In genomic region chr16:28511031-28511430, GRCh38 we compare ENCODE assay signal across 23 cellular contexts. TPM values are rescaled to one million over a fixed set of nuclear protein-coding genes. Genes with fewer than 3 reads are reported as not detected.
"Had no signal": no experiment of that assay in that cellular context is flagged by ENCODE, and none has a peak within 500 bp of the region (broad histone marks: within the 10 kb centered on the region; RNA-seq: fewer than 3 reads in every experiment).

No MANE protein-coding gene starts in this region.

- H3K9me3 ChIP-seq: MG63 had no signal

- H3K36me3 Mint-ChIP-seq: activated CD8-positive, alpha-beta memory T cell treated with anti-CD3 and anti-CD28 coated beads, Interleukin-2, amount 10 ng/mL, durations not matched to agents 7 days and 5 days; activated naive CD4-positive, alpha-beta T cell treated with anti-CD3 and anti-CD28 coated beads, Interleukin-2, amount 10 ng/mL, durations not matched to agents 7 days and 5 days; activated naive CD8-positive, alpha-beta T cell treated with anti-CD3 and anti-CD28 coated beads for 36 hours had no signal

- DNase-seq: activated B cell treated with CpG ODN at 0.5 μM for 24 hours; activated CD4-positive, alpha-beta T cell treated with anti-CD3 and anti-CD28 coated beads for 1 hour; activated CD4-positive, alpha-beta T cell treated with anti-CD3 and anti-CD28 coated beads, Interleukin-2, amount 10 ng/mL, durations not matched to agents 24 days and 14 days; activated CD4-positive, alpha-beta T cell treated with anti-CD3 and anti-CD28 coated beads, Interleukin-2, amount 50 U/mL, for 48 hours; activated CD8-positive, alpha-beta memory T cell treated with anti-CD3 and anti-CD28 coated beads, Interleukin-2, amount 10 ng/mL, durations not matched to agents 7 days and 5 days; activated gamma-delta T cell treated with Interleukin-2 at 50 U/mL for 16 hours; activated naive CD4-positive, alpha-beta T cell treated with anti-CD3 and anti-CD28 coated beads, Interleukin-2, amount 10 ng/mL, durations not matched to agents 7 days and 5 days; activated naive CD8-positive, alpha-beta T cell treated with anti-CD3 and anti-CD28 coated beads for 36 hours; activated T-cell treated with anti-CD3 and anti-CD28 coated beads, Interleukin-2, amount 50 U/mL, for 48 hours; caudate nucleus; MG63; NCI-H1092 treated with DMSO at 0.1 percent for 48 hours; NCI-H1436; NCI-H187; NCI-H2081; NCI-H510A treated with DMSO at 0.1 percent for 48 hours; NCI-H69; SHP77 treated with DMSO at 0.1 percent for 48 hours; T-helper 9 cell had no signal

- H3K27ac Mint-ChIP-seq: activated B cell treated with CpG ODN at 0.5 μM for 24 hours; activated CD4-positive, alpha-beta T cell treated with anti-CD3 and anti-CD28 coated beads, Interleukin-2, amount 10 ng/mL, durations not matched to agents 24 days and 14 days; activated CD8-positive, alpha-beta memory T cell treated with anti-CD3 and anti-CD28 coated beads, Interleukin-2, amount 10 ng/mL, durations not matched to agents 7 days and 5 days; activated naive CD4-positive, alpha-beta T cell treated with anti-CD3 and anti-CD28 coated beads, Interleukin-2, amount 10 ng/mL, durations not matched to agents 7 days and 5 days; activated naive CD8-positive, alpha-beta T cell treated with anti-CD3 and anti-CD28 coated beads for 36 hours; activated T-helper 2 cell treated with anti-CD3 and anti-CD28 coated beads, Interferon-gamma antibody, Interleukin-2, Interleukin-4, amounts not matched to agents 10 μg/mL and 5 μg/mL and 100 μg/mL, durations not matched to agents 14 hours and 24 hours and 36 hours had no signal

- H3K4me3 Mint-ChIP-seq: activated B cell treated with CpG ODN at 0.5 μM for 24 hours; activated CD4-positive, alpha-beta T cell treated with anti-CD3 and anti-CD28 coated beads, Interleukin-2, amount 10 ng/mL, durations not matched to agents 24 days and 14 days; activated CD8-positive, alpha-beta memory T cell treated with anti-CD3 and anti-CD28 coated beads, Interleukin-2, amount 10 ng/mL, durations not matched to agents 7 days and 5 days; activated naive CD4-positive, alpha-beta T cell treated with anti-CD3 and anti-CD28 coated beads, Interleukin-2, amount 10 ng/mL, durations not matched to agents 7 days and 5 days; activated naive CD8-positive, alpha-beta T cell treated with anti-CD3 and anti-CD28 coated beads for 36 hours; T-helper 1 cell treated with Interleukin-12 subunit alpha and Interleukin-12 subunit beta and Interleukin-4 antibody, amounts not matched to agents 30 μg/mL and 1 μg/mL, for 36 hours had no signal

- H3K27me3 ChIP-seq: MG63 had no signal

- H3K27me3 Mint-ChIP-seq: activated B cell treated with CpG ODN at 0.5 μM for 24 hours; activated CD8-positive, alpha-beta memory T cell treated with anti-CD3 and anti-CD28 coated beads, Interleukin-2, amount 10 ng/mL, durations not matched to agents 7 days and 5 days; activated naive CD8-positive, alpha-beta T cell treated with anti-CD3 and anti-CD28 coated beads for 36 hours had no signal

- H3K36me3 ChIP-seq: MG63 had no signal

- ATAC-seq: activated CD8-positive, alpha-beta memory T cell treated with anti-CD3 and anti-CD28 coated beads, Interleukin-2, amount 10 ng/mL, durations not matched to agents 7 days and 5 days had no signal

- H3K9me3 Mint-ChIP-seq: activated B cell treated with CpG ODN at 0.5 μM for 24 hours; activated CD4-positive, alpha-beta T cell treated with anti-CD3 and anti-CD28 coated beads, Interleukin-2, amount 10 ng/mL, durations not matched to agents 24 days and 14 days; activated naive CD4-positive, alpha-beta T cell treated with anti-CD3 and anti-CD28 coated beads, Interleukin-2, amount 10 ng/mL, durations not matched to agents 7 days and 5 days; activated naive CD8-positive, alpha-beta T cell treated with anti-CD3 and anti-CD28 coated beads for 36 hours; activated T-helper 2 cell treated with anti-CD3 and anti-CD28 coated beads, Interferon-gamma antibody, Interleukin-2, Interleukin-4, amounts not matched to agents 10 μg/mL and 5 μg/mL and 100 μg/mL, durations not matched to agents 14 hours and 24 hours and 36 hours; T-helper 1 cell treated with Interleukin-12 subunit alpha and Interleukin-12 subunit beta and Interleukin-4 antibody, amounts not matched to agents 30 μg/mL and 1 μg/mL, for 36 hours had no signal

- H3K4me3 ChIP-seq: MG63 had no signal

RNA-seq across cellular contexts. Expression of gene IL27, which starts 4.4 kb away (rescaled TPM):
- total RNA-seq: activated B cell treated with CpG ODN at 0.5 μM for 24 hours; activated CD4-positive, alpha-beta T cell treated with anti-CD3 and anti-CD28 coated beads, Interleukin-2, amount 10 ng/mL, durations not matched to agents 24 days and 14 days; activated CD8-positive, alpha-beta memory T cell treated with anti-CD3 and anti-CD28 coated beads, Interleukin-2, amount 10 ng/mL, durations not matched to agents 7 days and 5 days; activated naive CD8-positive, alpha-beta T cell treated with anti-CD3 and anti-CD28 coated beads for 36 hours; activated T-helper 2 cell treated with anti-CD3 and anti-CD28 coated beads, Interferon-gamma antibody, Interleukin-2, Interleukin-4, amounts not matched to agents 10 μg/mL and 5 μg/mL and 100 μg/mL, durations not matched to agents 14 hours and 24 hours and 36 hours; cerebellum; SK-MEL-5 had no signal

RNA-seq across cellular contexts. Expression of gene NUPR1, which starts 27.7 kb away (rescaled TPM):
- total RNA-seq: activated B cell treated with CpG ODN at 0.5 μM for 24 hours; activated CD4-positive, alpha-beta T cell treated with anti-CD3 and anti-CD28 coated beads, Interleukin-2, amount 10 ng/mL, durations not matched to agents 24 days and 14 days; activated CD8-positive, alpha-beta memory T cell treated with anti-CD3 and anti-CD28 coated beads, Interleukin-2, amount 10 ng/mL, durations not matched to agents 7 days and 5 days; activated naive CD8-positive, alpha-beta T cell treated with anti-CD3 and anti-CD28 coated beads for 36 hours; activated T-helper 2 cell treated with anti-CD3 and anti-CD28 coated beads, Interferon-gamma antibody, Interleukin-2, Interleukin-4, amounts not matched to agents 10 μg/mL and 5 μg/mL and 100 μg/mL, durations not matched to agents 14 hours and 24 hours and 36 hours had no signal

RNA-seq across cellular contexts. Expression of gene NPIPB7, which starts 38.9 kb away (rescaled TPM):
- total RNA-seq: activated B cell treated with CpG ODN at 0.5 μM for 24 hours; activated CD4-positive, alpha-beta T cell treated with anti-CD3 and anti-CD28 coated beads, Interleukin-2, amount 10 ng/mL, durations not matched to agents 24 days and 14 days; activated CD8-positive, alpha-beta memory T cell treated with anti-CD3 and anti-CD28 coated beads, Interleukin-2, amount 10 ng/mL, durations not matched to agents 7 days and 5 days; activated naive CD8-positive, alpha-beta T cell treated with anti-CD3 and anti-CD28 coated beads for 36 hours; activated T-helper 2 cell treated with anti-CD3 and anti-CD28 coated beads, Interferon-gamma antibody, Interleukin-2, Interleukin-4, amounts not matched to agents 10 μg/mL and 5 μg/mL and 100 μg/mL, durations not matched to agents 14 hours and 24 hours and 36 hours; SK-MEL-5 had no signal
